ENCODE assay signal across 16 cellular contexts in the genomic region with DNA sequence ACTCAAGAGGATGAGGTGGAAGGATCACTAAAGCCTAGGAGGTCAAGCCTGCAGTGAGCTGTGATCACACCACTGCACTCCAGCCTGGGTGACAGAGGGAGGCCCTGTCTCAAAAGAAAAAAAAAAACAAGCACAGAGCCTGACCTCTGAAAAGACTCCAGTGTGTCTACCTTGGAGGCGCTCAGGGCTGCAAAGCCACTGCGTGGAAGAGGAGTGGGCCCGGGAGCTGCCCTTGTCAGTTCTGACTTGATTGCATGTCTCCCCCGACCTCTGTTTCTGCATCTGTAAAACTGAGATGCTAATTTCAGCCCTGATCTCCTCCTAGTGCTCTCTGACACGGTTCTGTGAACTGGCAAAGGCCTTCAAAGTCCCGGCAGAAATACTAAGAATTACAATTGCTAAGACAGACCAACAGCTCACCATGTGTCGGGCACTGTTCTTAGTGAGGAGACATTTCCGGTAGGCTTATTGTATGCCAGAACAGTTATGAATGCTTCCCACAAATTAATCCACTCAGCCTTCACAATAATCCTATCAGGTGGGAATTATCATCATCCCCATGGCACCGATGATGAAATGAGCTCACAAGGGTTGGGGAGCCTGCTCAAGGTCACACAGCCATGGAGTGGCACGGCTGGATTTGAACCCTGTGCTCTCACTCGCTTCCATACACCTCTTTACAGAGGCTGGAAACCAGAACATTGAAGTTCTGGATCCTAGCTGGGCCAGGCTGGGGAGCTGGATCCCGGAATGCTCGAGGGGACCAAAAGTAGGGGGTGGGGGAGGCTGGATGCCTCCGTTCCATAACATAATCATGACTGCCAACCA. TPM values are rescaled to one million over a fixed set of nuclear protein-coding genes. Genes with fewer than 3 reads are reported as not detected.
DNase-seq lines count a peak whose midpoint lies in the region; ATAC-seq and TF ChIP-seq lines count a peak whose summit lies in the region.
"Had no signal": no experiment of that assay in that cellular context is flagged by ENCODE, and none has a peak within 500 bp of the region (broad histone marks: within the 10 kb centered on the region; RNA-seq: fewer than 3 reads in every experiment).

No MANE protein-coding gene starts in this region.

- ATAC-seq in heart left ventricle = no peak
- no peak for ATAC-seq in lower lobe of right lung
- ATAC-seq in GM18867 (IDR thresholded peaks at IDR 0.05; ENCODE audit: unreplicated experiment) = no peak
- ATAC-seq: activated T-helper 17 cell treated with anti-CD3 and anti-CD28 coated beads, Interleukin-2, amount 50 U/mL, for 72 hours had no signal

- H3K9me3 Mint-ChIP-seq in activated naive CD8-positive, alpha-beta T cell treated with anti-CD3 and anti-CD28 coated beads for 36 hours = no peaks in the 10 kb centered on the region
- H3K9me3 Mint-ChIP-seq: activated T-helper 17 cell treated with anti-CD3 and anti-CD28 coated beads, Interleukin-2, amount 50 U/mL, for 72 hours had no signal

- DNase-seq in heart left ventricle (no peak), cardiac septum (ENCODE audit: low spot score) (no peak), lower lobe of right lung (peak; percentile 18), suprapubic skin (ENCODE audit: low spot score in 2 of 2) (peak in 1 of 2 donors; percentile 40), COLO668 (lab: John Stamatoyannopoulos, UW; ENCODE audit: unreplicated experiment) (no peak), NCI-H1092 treated with DMSO at 0.1 percent for 48 hours (lab: John Stamatoyannopoulos, UW) (no peak)
- DNase-seq in activated naive CD8-positive, alpha-beta T cell treated with anti-CD3 and anti-CD28 coated beads for 36 hours = no peak
- DNase-seq: DMS79, erythroblast, KBM-7, NCI-H1930 had no signal

- peaks cover 6% of the 10 kb centered on the region for H3K36me3 Mint-ChIP-seq in activated naive CD8-positive, alpha-beta T cell treated with anti-CD3 and anti-CD28 coated beads for 36 hours

- TF ChIP-seq POLR2A in heart left ventricle (IDR thresholded peaks at IDR 0.05) (no peak), suprapubic skin (IDR thresholded peaks at IDR 0.05) (no peak)

- H3K27ac ChIP-seq in heart left ventricle (peak overlapping the region in 11 of 12 donors; percentile 26 to 99 (median 88)), lower lobe of right lung (no peak overlapping the region), suprapubic skin (peak overlapping the region; percentile 78)

- no peak overlapping the region for H3K4me3 Mint-ChIP-seq in activated naive CD8-positive, alpha-beta T cell treated with anti-CD3 and anti-CD28 coated beads for 36 hours

- no peak for TF ChIP-seq EP300 in suprapubic skin (IDR thresholded peaks at IDR 0.05)

- TF ChIP-seq CTCF in heart left ventricle (IDR thresholded peaks at IDR 0.05) (no peak), lower lobe of right lung (IDR thresholded peaks at IDR 0.05) (no peak), suprapubic skin (IDR thresholded peaks at IDR 0.05) (no peak)

- intact Hi-C loops in heart left ventricle (cut with DNase I) (loop anchor here in 4 of 10 donors (5.0 to 10.0 kb wide), 2 partner anchors 39 to 323 kb away; a partner anchor contains a TSS), cardiac septum (cut with DNase I) (loop anchor here (5.0 kb wide), 1 partner anchor 59 kb away; no protein-coding TSS in a partner anchor), lower lobe of right lung (cut with DNase I) (no loop called here)

- peak overlapping the region; percentile 20 for H3K27ac Mint-ChIP-seq in activated naive CD8-positive, alpha-beta T cell treated with anti-CD3 and anti-CD28 coated beads for 36 hours
- H3K27ac Mint-ChIP-seq: activated T-helper 17 cell treated with anti-CD3 and anti-CD28 coated beads, Interleukin-2, amount 50 U/mL, for 72 hours had no signal

- 65 to 71% (median 68%) methylated on average over 12 to 14 of the region's 14 CpGs for WGBS in heart left ventricle, 4 donors
- 68% methylated on average over 14 of the region's 14 CpGs for WGBS in suprapubic skin

- H3K9me3 ChIP-seq in heart left ventricle (no peaks in the 10 kb centered on the region), lower lobe of right lung (no peaks in the 10 kb centered on the region), suprapubic skin (no peaks in the 10 kb centered on the region)
- H3K9me3 ChIP-seq: breast epithelium, upper lobe of left lung had no signal

- H3K36me3 ChIP-seq in heart left ventricle (no peaks in the 10 kb centered on the region), lower lobe of right lung (peaks cover 5% of the 10 kb centered on the region), suprapubic skin (no peaks in the 10 kb centered on the region)
- H3K36me3 ChIP-seq: breast epithelium had no signal

- H3K4me1 ChIP-seq in heart left ventricle = peaks cover 5 to 86% (median 76%) of the 10 kb centered on the region in 12 donors
- peaks cover 74% of the 10 kb centered on the region for H3K4me1 ChIP-seq in lower lobe of right lung
- H3K4me1 ChIP-seq in suprapubic skin = peaks cover 81% of the 10 kb centered on the region

- no peak overlapping the region for H3K4me3 ChIP-seq in heart left ventricle
- no peak overlapping the region for H3K4me3 ChIP-seq in lower lobe of right lung
- no peak overlapping the region for H3K4me3 ChIP-seq in suprapubic skin
- H3K4me3 ChIP-seq: breast epithelium, skin epidermis, upper lobe of left lung had no signal

- H3K27me3 Mint-ChIP-seq in activated naive CD8-positive, alpha-beta T cell treated with anti-CD3 and anti-CD28 coated beads for 36 hours = no peaks in the 10 kb centered on the region
- H3K27me3 Mint-ChIP-seq: activated T-helper 17 cell treated with anti-CD3 and anti-CD28 coated beads, Interleukin-2, amount 50 U/mL, for 72 hours had no signal

- peaks cover 64% of the 10 kb centered on the region for H3K4me1 Mint-ChIP-seq in activated naive CD8-positive, alpha-beta T cell treated with anti-CD3 and anti-CD28 coated beads for 36 hours

- H3K27me3 ChIP-seq in heart left ventricle = no peaks in the 10 kb centered on the region
- no peaks in the 10 kb centered on the region for H3K27me3 ChIP-seq in lower lobe of right lung (ENCODE audit: low read depth)
- H3K27me3 ChIP-seq in suprapubic skin = no peaks in the 10 kb centered on the region
- H3K27me3 ChIP-seq: breast epithelium, upper lobe of left lung had no signal

RNA-seq across cellular contexts. Expression of a gene that starts 3.5 kb away (rescaled TPM):
- total RNA-seq in heart left ventricle (100 to 1,000 TPM in 7 of 9 donors, 10 to 100 TPM in 2; 81.8 to 132 (median 113) TPM), cardiac septum (116 TPM), lower lobe of right lung (102 TPM), suprapubic skin (100 to 1,000 TPM in 2 of 4 donors, 10 to 100 TPM in 2; 76.4 to 146 (median 92.3) TPM)
- 10 to 100 TPM; 71.0 to 91.0 TPM for polyA plus RNA-seq in heart left ventricle
- 100 to 1,000 TPM; 139 to 141 TPM for total RNA-seq in activated naive CD8-positive, alpha-beta T cell treated with anti-CD3 and anti-CD28 coated beads for 36 hours

RNA-seq across cellular contexts. Expression of a gene that starts 55.1 kb away (rescaled TPM):
- total RNA-seq in heart left ventricle (under 1 TPM in 2 of 9 donors, not detected in 7; 0.21 to 0.75 TPM), cardiac septum (0.32 TPM), lower lobe of right lung (not detected), suprapubic skin (under 1 TPM in 1 of 4 donors, not detected in 3; 0.26 TPM)
- polyA plus RNA-seq in heart left ventricle = not detected
- total RNA-seq in activated naive CD8-positive, alpha-beta T cell treated with anti-CD3 and anti-CD28 coated beads for 36 hours = not detected
